Comparison of ENCODE assay signal across 10 cellular contexts in genomic region chr11:67468509-67468834, GRCh38. TPM values are rescaled to one million over a fixed set of nuclear protein-coding genes. Genes with fewer than 3 reads are reported as not detected.
DNase-seq lines count a peak whose midpoint lies in the region; ATAC-seq, FAIRE-seq and TF ChIP-seq lines count a peak whose summit lies in the region.
"Had no signal": no experiment of that assay in that cellular context is flagged by ENCODE, and none has a peak within 500 bp of the region (broad histone marks: within the 10 kb centered on the region; RNA-seq: fewer than 3 reads in every experiment).

No MANE protein-coding gene starts in this region.

- H3K27me3 Mint-ChIP-seq in T-helper 1 cell treated with Interleukin-12 subunit alpha and Interleukin-12 subunit beta and Interleukin-4 antibody, amounts not matched to agents 30 μg/mL and 1 μg/mL, for 36 hours (ENCODE audit: low read depth): no peaks in the 10 kb centered on the region

- FAIRE-seq in endothelial cell of umbilical vein (lab: Jason Lieb, UNC): no peak
- FAIRE-seq in pancreas (lab: Jason Lieb, UNC): no peak

- peak overlapping the region; percentile 99 for H3K4me2 ChIP-seq in PC-3 (ENCODE audit: low read length)
- H3K4me2 ChIP-seq in endothelial cell of umbilical vein (ENCODE audit: insufficient read depth, low read length): peak overlapping the region; percentile 52

- H3K9me3 ChIP-seq in PC-3 (ENCODE audit: low read length) (no peaks in the 10 kb centered on the region), endothelial cell of umbilical vein (replicated peaks; ENCODE audit: control insufficient read depth, insufficient read depth, low read length) (no peaks in the 10 kb centered on the region), pancreas (no peaks in the 10 kb centered on the region)

- H3K79me2 ChIP-seq in PC-3 (ENCODE audit: low read length): peaks cover 27% of the 10 kb centered on the region
- H3K79me2 ChIP-seq in endothelial cell of umbilical vein (ENCODE audit: control insufficient read depth, insufficient read depth, low read length): no peaks in the 10 kb centered on the region

- H3K9me1 ChIP-seq in endothelial cell of umbilical vein (replicated peaks; ENCODE audit: control insufficient read depth, extremely low read depth, insufficient read depth, low read length): no peaks in the 10 kb centered on the region

- H3K36me3 Mint-ChIP-seq in T-helper 1 cell treated with Interleukin-12 subunit alpha and Interleukin-12 subunit beta and Interleukin-4 antibody, amounts not matched to agents 30 μg/mL and 1 μg/mL, for 36 hours (ENCODE audit: low read depth): no peaks in the 10 kb centered on the region

- ATAC-seq in PC-3 (no peak; the same call in 1 of the 2 replicates), pancreas (peak in 2 of 4 donors; percentile 1 to 2)

- BruUV-seq in PC-3 (replicated peaks; lab: Mats Ljungman, UMichigan): no TSS peak
- TSS peak; percentile 23 for BruUV-seq in endothelial cell of umbilical vein (replicated peaks; lab: Mats Ljungman, UMichigan)

- H3K4me1 ChIP-seq in PC-3 (ENCODE audit: insufficient read depth, low read length) (peaks cover 38% of the 10 kb centered on the region), endothelial cell of umbilical vein (ENCODE audit: control insufficient read depth, extremely low read depth, insufficient read depth, low read length) (peaks cover 19% of the 10 kb centered on the region), pancreas (peaks cover 0 to 21% (median 6%) of the 10 kb centered on the region in 3 donors)

- H3K36me3 ChIP-seq in PC-3 (ENCODE audit: low read depth, low read length): no peaks in the 10 kb centered on the region
- no peaks in the 10 kb centered on the region for H3K36me3 ChIP-seq in endothelial cell of umbilical vein (ENCODE audit: control insufficient read depth in 2 of 2, extremely low read depth in 1 of 2, insufficient read depth in 2 of 2, low read length in 2 of 2)
- H3K36me3 ChIP-seq in pancreas: no peaks in the 10 kb centered on the region

- H3K27me3 ChIP-seq in PC-3 (ENCODE audit: low read length): no peaks in the 10 kb centered on the region
- no peaks in the 10 kb centered on the region for H3K27me3 ChIP-seq in endothelial cell of umbilical vein (ENCODE audit: control insufficient read depth in 2 of 2, insufficient read depth in 2 of 2, low read length in 2 of 2)
- no peaks in the 10 kb centered on the region for H3K27me3 ChIP-seq in pancreas

- CTCF ChIA-PET in PC-3 (lab: Charles Lee): interaction anchor here (0.7 to 2.0 kb wide), 2 partner anchors 67 to 117 kb away, joined by 3 to 15 read pairs; partner anchors contain the start of gene PPP1CA
- CTCF ChIA-PET in endothelial cell of umbilical vein (lab: Charles Lee): interaction anchor here (0.8 to 2.6 kb wide), 7 partner anchors 8 to 123 kb away, joined by 3 to 26 read pairs (median 4); partner anchors contain the start of genes AIP, GPR152 and PPP1CA

- H3K27ac ChIP-seq in PC-3 (ENCODE audit: low read length) (peak overlapping the region; percentile 90), endothelial cell of umbilical vein (ENCODE audit: insufficient read depth, low read depth, low read length) (no peak overlapping the region), pancreas (peak overlapping the region; percentile 67 to 89 (median 84))

- H3K4me1 Mint-ChIP-seq in T-helper 1 cell treated with Interleukin-12 subunit alpha and Interleukin-12 subunit beta and Interleukin-4 antibody, amounts not matched to agents 30 μg/mL and 1 μg/mL, for 36 hours (ENCODE audit: low read depth): peaks cover 29% of the 10 kb centered on the region

- H4K20me1 ChIP-seq in PC-3 (ENCODE audit: low read length): no peaks in the 10 kb centered on the region
- no peaks in the 10 kb centered on the region for H4K20me1 ChIP-seq in endothelial cell of umbilical vein (replicated peaks; ENCODE audit: control insufficient read depth, extremely low read depth, insufficient read depth, low read length)

- peak overlapping the region; percentile 98 for H3K9ac ChIP-seq in PC-3 (ENCODE audit: low read length)
- peak overlapping the region; percentile 54 for H3K9ac ChIP-seq in endothelial cell of umbilical vein (replicated peaks; ENCODE audit: extremely low read depth, insufficient read depth, low read length)

- intact Hi-C loops in PC-3 (cut with micrococcal nuclease): loop anchor here (1.0 to 5.0 kb wide), 2 partner anchors 41 to 67 kb away; partner anchors contain the start of genes PPP1CA and RPS6KB2
- intact Hi-C loops in endothelial cell of umbilical vein (cut with micrococcal nuclease): loop anchor here (2.0 to 5.0 kb wide), 3 partner anchors 40 to 116 kb away; partner anchors contain the start of genes POLD4 and RPS6KB2
- intact Hi-C loops in pancreas (cut with DNase I): no loop called here

- H2AFZ ChIP-seq in PC-3 (ENCODE audit: low read length) (peak overlapping the region; percentile 59), endothelial cell of umbilical vein (ENCODE audit: low read depth, low read length) (peak overlapping the region; percentile 70)

- DNase-seq in T-helper 1 cell: no peak
- no peak for DNase-seq in PC-3
- DNase-seq in endothelial cell of umbilical vein (ENCODE audit: low read depth, low spot score): no peak
- no peak for DNase-seq in pancreas
- no peak for DNase-seq in NCI-H510A (lab: John Stamatoyannopoulos, UW)
- no peak for DNase-seq in hippocampal formation (lab: John Stamatoyannopoulos, UW)
- no peak for DNase-seq in SKM-1 treated with dmso at 0.1 percent for 144 hours (lab: John Stamatoyannopoulos, UW; ENCODE audit: unreplicated experiment)

- TF ChIP-seq POLR2A in endothelial cell of umbilical vein (IDR thresholded peaks at IDR 0.05; ENCODE audit: low read depth, low read length): no peak

- peak overlapping the region; percentile 85 for H3K4me3 ChIP-seq in PC-3 (ENCODE audit: low read length)
- H3K4me3 ChIP-seq in endothelial cell of umbilical vein (replicated peaks in 1 of 3; ENCODE audit: insufficient read depth in 1 of 3, low read depth in 1 of 3, low read length in 3 of 3): peak overlapping the region; percentile 64 to 79 (median 73)
- H3K4me3 ChIP-seq in pancreas: peak overlapping the region; percentile 76 to 98 (median 96)

- POLR2A ChIA-PET in PC-3 (lab: Charles Lee; ENCODE audit: unreplicated experiment) (no interaction called here), endothelial cell of umbilical vein (lab: Charles Lee) (interaction anchor here (0.6 kb wide), 1 partner anchor 112 kb away, joined by 7 read pairs; no protein-coding TSS in a partner anchor)

- no peaks in the 10 kb centered on the region for H3K9me3 Mint-ChIP-seq in T-helper 1 cell treated with Interleukin-12 subunit alpha and Interleukin-12 subunit beta and Interleukin-4 antibody, amounts not matched to agents 30 μg/mL and 1 μg/mL, for 36 hours

- dilution Hi-C loops in endothelial cell of umbilical vein (cut with MboI; ENCODE audit: extremely low pct_ligation_motif_present, low sequenced_read_pairs): no loop called here

- no peaks in the 10 kb centered on the region for H3K9me2 ChIP-seq in PC-3 (replicated peaks; ENCODE audit: low read length)

- peak overlapping the region; percentile 82 for H3K4me3 Mint-ChIP-seq in T-helper 1 cell treated with Interleukin-12 subunit alpha and Interleukin-12 subunit beta and Interleukin-4 antibody, amounts not matched to agents 30 μg/mL and 1 μg/mL, for 36 hours

- peak overlapping the region; percentile 57 for H3K27ac Mint-ChIP-seq in T-helper 1 cell treated with Interleukin-12 subunit alpha and Interleukin-12 subunit beta and Interleukin-4 antibody, amounts not matched to agents 30 μg/mL and 1 μg/mL, for 36 hours

- 0 to 1% methylated on average over 10 of the region's 10 CpGs for WGBS in pancreas, 2 donors

- TF ChIP-seq CTCF in PC-3 (conservative IDR thresholded peaks at IDR 0.05; ENCODE audit: low read depth, low read length) (no peak), endothelial cell of umbilical vein (IDR thresholded peaks at IDR 0.05; ENCODE audit: extremely low read depth in 1 of 2, insufficient read depth in 1 of 2, low read depth in 1 of 2, low read length in 2 of 2) (no peak), pancreas (IDR thresholded peaks at IDR 0.05) (no peak)

- H3F3A ChIP-seq in PC-3 (ENCODE audit: low read length, unreplicated experiment): peaks cover 9% of the 10 kb centered on the region

RNA-seq across cellular contexts. Expression of gene TMEM134, which starts 0.6 kb away (rescaled TPM):
- total RNA-seq in PC-3 (2014; rRNA removed): 73.5 and 107 TPM in 2 replicates
- 33.4 and 41.6 TPM in 2 replicates for total RNA-seq in endothelial cell of umbilical vein
- 207 and 213 TPM in 2 replicates for polyA plus RNA-seq in endothelial cell of umbilical vein
- polyA plus RNA-seq in endothelial cell of umbilical vein (2011; cell fraction: cytosol; rRNA removed): 64.6 and 78.8 TPM in 2 replicates
- polyA plus RNA-seq in endothelial cell of umbilical vein (2011; cell fraction: nucleus; rRNA removed): 39.9 and 47.6 TPM in 2 replicates
- 20.8 and 34.4 TPM in 2 replicates for polyA plus RNA-seq in endothelial cell of umbilical vein (2012)
- 8.6 and 14.8 TPM in 2 replicates for polyA minus RNA-seq in endothelial cell of umbilical vein
- polyA minus RNA-seq in endothelial cell of umbilical vein (2011; cell fraction: cytosol; rRNA and poly(A)+ RNA removed): 9.0 TPM
- polyA minus RNA-seq in endothelial cell of umbilical vein (2011; cell fraction: nucleus; rRNA and poly(A)+ RNA removed): 9.4 and 9.9 TPM in 2 replicates
- 10 to 100 TPM; 45.1 to 72.1 (median 52.4) TPM for total RNA-seq in pancreas
- polyA plus RNA-seq in pancreas: 10 to 100 TPM; 90.1 to 93.4 TPM

RNA-seq across cellular contexts. Expression of gene CABP4, which starts 13.3 kb away (rescaled TPM):
- 0.55 TPM in 1 of 2 replicates, not detected in the other for total RNA-seq in PC-3 (2014; rRNA removed)
- total RNA-seq in endothelial cell of umbilical vein: 4.2 and 5.0 TPM in 2 replicates
- polyA plus RNA-seq in endothelial cell of umbilical vein: 2.4 and 2.6 TPM in 2 replicates
- polyA plus RNA-seq in endothelial cell of umbilical vein (2011; cell fraction: cytosol; rRNA removed): 1.1 and 1.8 TPM in 2 replicates
- polyA plus RNA-seq in endothelial cell of umbilical vein (2011; cell fraction: nucleus; rRNA removed): 5.6 and 7.4 TPM in 2 replicates
- polyA plus RNA-seq in endothelial cell of umbilical vein (2012): 0.92 and 1.3 TPM in 2 replicates
- 1.5 and 2.2 TPM in 2 replicates for polyA minus RNA-seq in endothelial cell of umbilical vein
- polyA minus RNA-seq in endothelial cell of umbilical vein (2011; cell fraction: cytosol; rRNA and poly(A)+ RNA removed): not detected
- 1.3 and 2.7 TPM in 2 replicates for polyA minus RNA-seq in endothelial cell of umbilical vein (2011; cell fraction: nucleus; rRNA and poly(A)+ RNA removed)
- 1 to 10 TPM in 2 of 6 donors, under 1 TPM in 3, not detected in 1; 0.58 to 1.5 (median 0.88) TPM for total RNA-seq in pancreas
- 1 to 10 TPM in 1 of 2 donors, under 1 TPM in 1; 0.99 to 1.2 TPM for polyA plus RNA-seq in pancreas

RNA-seq across cellular contexts. Expression of gene AIP, which starts 14.4 kb away (rescaled TPM):
- total RNA-seq in PC-3 (2014; rRNA removed) (155 and 171 TPM in 2 replicates), endothelial cell of umbilical vein (46.3 and 46.5 TPM in 2 replicates), pancreas (10 to 100 TPM; 20.2 to 33.3 (median 23.6) TPM)
- polyA plus RNA-seq in endothelial cell of umbilical vein (114 and 130 TPM in 2 replicates), pancreas (10 to 100 TPM; 45.1 to 45.8 TPM)
- polyA plus RNA-seq in endothelial cell of umbilical vein (2011; cell fraction: cytosol; rRNA removed): 96.3 and 116 TPM in 2 replicates
- polyA plus RNA-seq in endothelial cell of umbilical vein (2011; cell fraction: nucleus; rRNA removed): 47.5 and 54.7 TPM in 2 replicates
- 41.7 and 70.3 TPM in 2 replicates for polyA plus RNA-seq in endothelial cell of umbilical vein (2012)
- 36.3 and 37.4 TPM in 2 replicates for polyA minus RNA-seq in endothelial cell of umbilical vein
- 66.7 TPM for polyA minus RNA-seq in endothelial cell of umbilical vein (2011; cell fraction: cytosol; rRNA and poly(A)+ RNA removed)
- 8.5 and 15.0 TPM in 2 replicates for polyA minus RNA-seq in endothelial cell of umbilical vein (2011; cell fraction: nucleus; rRNA and poly(A)+ RNA removed)

RNA-seq across cellular contexts. Expression of gene GPR152, which starts 15.9 kb away (rescaled TPM):
- total RNA-seq in PC-3 (2014; rRNA removed) (not detected in 2 replicates), endothelial cell of umbilical vein (not detected in 2 replicates), pancreas (not detected)
- polyA plus RNA-seq in endothelial cell of umbilical vein (not detected in 2 replicates), pancreas (not detected)
- polyA plus RNA-seq in endothelial cell of umbilical vein (2011; cell fraction: cytosol; rRNA removed): not detected in 2 replicates
- not detected in 2 replicates for polyA plus RNA-seq in endothelial cell of umbilical vein (2011; cell fraction: nucleus; rRNA removed)
- not detected in 2 replicates for polyA plus RNA-seq in endothelial cell of umbilical vein (2012)
- not detected in 2 replicates for polyA minus RNA-seq in endothelial cell of umbilical vein
- not detected for polyA minus RNA-seq in endothelial cell of umbilical vein (2011; cell fraction: cytosol; rRNA and poly(A)+ RNA removed)
- polyA minus RNA-seq in endothelial cell of umbilical vein (2011; cell fraction: nucleus; rRNA and poly(A)+ RNA removed): not detected in 2 replicates
- total RNA-seq: Daoy, subcutaneous adipose tissue had no signal

RNA-seq across cellular contexts. Expression of gene CORO1B, which starts 25.2 kb away (rescaled TPM):
- total RNA-seq in PC-3 (2014; rRNA removed): 209 and 250 TPM in 2 replicates
- total RNA-seq in endothelial cell of umbilical vein: 126 and 142 TPM in 2 replicates
- 197 and 236 TPM in 2 replicates for polyA plus RNA-seq in endothelial cell of umbilical vein
- polyA plus RNA-seq in endothelial cell of umbilical vein (2011; cell fraction: cytosol; rRNA removed): 119 and 178 TPM in 2 replicates
- 136 and 160 TPM in 2 replicates for polyA plus RNA-seq in endothelial cell of umbilical vein (2011; cell fraction: nucleus; rRNA removed)
- polyA plus RNA-seq in endothelial cell of umbilical vein (2012): 77.0 and 130 TPM in 2 replicates
- polyA minus RNA-seq in endothelial cell of umbilical vein: 97.2 and 116 TPM in 2 replicates
- 59.2 TPM for polyA minus RNA-seq in endothelial cell of umbilical vein (2011; cell fraction: cytosol; rRNA and poly(A)+ RNA removed)
- polyA minus RNA-seq in endothelial cell of umbilical vein (2011; cell fraction: nucleus; rRNA and poly(A)+ RNA removed): 36.0 and 65.5 TPM in 2 replicates
- 10 to 100 TPM; 40.3 to 56.3 (median 47.7) TPM for total RNA-seq in pancreas
- polyA plus RNA-seq in pancreas: 10 to 100 TPM; 53.0 to 66.4 TPM

Comparison
In these comparisons a context has a peak if more than half of its experiments do, and no peak if none do; other contexts are left out.
1. intact Hi-C loops: an anchor here in PC-3 (1.0 to 5.0 kb wide) and endothelial cell of umbilical vein (2.0 to 5.0 kb wide); none called in pancreas.